In genomic region chr5:14054111-14054854, GRCh38 we compare ENCODE assay signal across 32 cellular contexts.
"Had no signal": no experiment of that assay in that cellular context is flagged by ENCODE, and none has a peak within 500 bp of the region (broad histone marks: within the 10 kb centered on the region; RNA-seq: fewer than 3 reads in every experiment).

No MANE protein-coding gene starts in this region.

- H3K27me3 Mint-ChIP-seq: activated CD4-positive, alpha-beta memory T cell treated with anti-CD3 and anti-CD28 coated beads, Interleukin-2, amount 10 ng/mL, durations not matched to agents 7 days and 5 days; activated CD4-positive, alpha-beta T cell treated with anti-CD3 and anti-CD28 coated beads, Interleukin-2, amount 10 ng/mL, durations not matched to agents 24 days and 14 days; activated naive CD4-positive, alpha-beta T cell treated with anti-CD3 and anti-CD28 coated beads, Interleukin-2, amount 10 ng/mL, durations not matched to agents 7 days and 5 days; activated naive CD8-positive, alpha-beta T cell treated with anti-CD3 and anti-CD28 coated beads, Interleukin-2, amount 10 ng/mL, durations not matched to agents 7 days and 5 days; activated T-cell treated with anti-CD3 and anti-CD28 coated beads, Interleukin-2, amount 50 U/mL, for 24 hours; stimulated activated naive CD8-positive, alpha-beta T cell treated with anti-CD3 and anti-CD28 coated beads, Interleukin-15, amount 100 ng/mL, for 72 hours had no signal

- H3K27me3 ChIP-seq: ascending aorta, neutrophil, pancreas, thyroid gland, upper lobe of right lung had no signal

- H3K4me3 ChIP-seq: ascending aorta, pancreas, prostate gland, skin epidermis, thyroid gland, upper lobe of right lung had no signal

- ATAC-seq: esophagus mucosa; left colon; pancreas; sciatic nerve; stimulated activated effector memory CD8-positive, alpha-beta T cell treated with anti-CD3 and anti-CD28 coated beads, Interleukin-12 subunit alpha, Interleukin-12 subunit beta, amount 100 ng/mL, for 72 hours; stimulated activated naive CD8-positive, alpha-beta T cell treated with anti-CD3 and anti-CD28 coated beads, Interleukin-15, amount 100 ng/mL, for 72 hours; upper lobe of right lung had no signal

- H3K9me3 ChIP-seq: ascending aorta, neutrophil, pancreas, prostate gland, thyroid gland, upper lobe of right lung had no signal

- H3K4me1 ChIP-seq: ascending aorta, pancreas, prostate gland, thyroid gland, upper lobe of right lung had no signal

- H3K9me3 Mint-ChIP-seq: activated naive CD4-positive, alpha-beta T cell treated with anti-CD3 and anti-CD28 coated beads, Interleukin-2, amount 10 ng/mL, durations not matched to agents 7 days and 5 days; activated T-cell treated with anti-CD3 and anti-CD28 coated beads, Interleukin-2, amount 50 U/mL, for 24 hours; mesothelial cell of epicardium; nephron progenitor cell; stimulated activated effector memory CD8-positive, alpha-beta T cell treated with anti-CD3 and anti-CD28 coated beads, Interleukin-12 subunit alpha, Interleukin-12 subunit beta, amount 100 ng/mL, for 72 hours; stimulated activated naive CD8-positive, alpha-beta T cell treated with anti-CD3 and anti-CD28 coated beads, Interleukin-15, amount 100 ng/mL, for 72 hours had no signal

- H3K36me3 ChIP-seq: ascending aorta, neutrophil, pancreas, prostate gland, thyroid gland, upper lobe of right lung had no signal

- H3K4me3 Mint-ChIP-seq: activated CD4-positive, alpha-beta memory T cell treated with anti-CD3 and anti-CD28 coated beads, Interleukin-2, amount 10 ng/mL, durations not matched to agents 7 days and 5 days; activated CD4-positive, alpha-beta T cell treated with anti-CD3 and anti-CD28 coated beads, Interleukin-2, amount 10 ng/mL, durations not matched to agents 24 days and 14 days; activated naive CD4-positive, alpha-beta T cell treated with anti-CD3 and anti-CD28 coated beads, Interleukin-2, amount 10 ng/mL, durations not matched to agents 7 days and 5 days; activated naive CD8-positive, alpha-beta T cell treated with anti-CD3 and anti-CD28 coated beads, Interleukin-2, amount 10 ng/mL, durations not matched to agents 7 days and 5 days; activated T-cell treated with anti-CD3 and anti-CD28 coated beads, Interleukin-2, amount 50 U/mL, for 24 hours; mesothelial cell of epicardium; nephron progenitor cell; stimulated activated effector memory CD8-positive, alpha-beta T cell treated with anti-CD3 and anti-CD28 coated beads, Interleukin-12 subunit alpha, Interleukin-12 subunit beta, amount 100 ng/mL, for 72 hours; stimulated activated naive CD8-positive, alpha-beta T cell treated with anti-CD3 and anti-CD28 coated beads, Interleukin-15, amount 100 ng/mL, for 72 hours; T-helper 1 cell treated with Interleukin-12 subunit alpha and Interleukin-12 subunit beta and Interleukin-4 antibody, amounts not matched to agents 30 μg/mL and 1 μg/mL, for 36 hours had no signal

- DNase-seq: activated CD4-positive, alpha-beta memory T cell treated with anti-CD3 and anti-CD28 coated beads, Interleukin-2, amount 10 ng/mL, durations not matched to agents 7 days and 5 days; activated CD4-positive, alpha-beta T cell treated with anti-CD3 and anti-CD28 coated beads, Interleukin-2, amount 10 ng/mL, durations not matched to agents 24 days and 14 days; activated CD4-positive, CD25-positive, alpha-beta regulatory T cell treated with anti-CD3 and anti-CD28 coated beads, Interleukin-2, amount 50 U/mL, for 72 hours; activated CD8-positive, alpha-beta memory T cell treated with anti-CD3 and anti-CD28 coated beads, Interleukin-2, amount 50 U/mL, for 48 hours; activated gamma-delta T cell; activated naive CD4-positive, alpha-beta T cell treated with anti-CD3 and anti-CD28 coated beads, Interleukin-2, amount 10 ng/mL, durations not matched to agents 7 days and 5 days; activated naive CD8-positive, alpha-beta T cell treated with anti-CD3 and anti-CD28 coated beads, Interleukin-2, amount 10 ng/mL, durations not matched to agents 7 days and 5 days; activated T-cell treated with anti-CD3 and anti-CD28 coated beads, Interleukin-2, amount 50 U/mL, for 24 hours; caudate nucleus; foreskin melanocyte; kidney; left colon; naive B cell; nephron progenitor cell; pancreas; retina; stimulated activated CD4-positive, alpha-beta T cell treated with anti-CD3 and anti-CD28 coated beads, Interleukin-4, amount 100 ng/mL, for 24 hours; stimulated activated naive CD8-positive, alpha-beta T cell treated with anti-CD3 and anti-CD28 coated beads, Interleukin-15, amount 100 ng/mL, for 72 hours; substantia nigra; T1000; thyroid gland; upper lobe of right lung had no signal

- H3K27ac Mint-ChIP-seq: activated CD4-positive, alpha-beta memory T cell treated with anti-CD3 and anti-CD28 coated beads, Interleukin-2, amount 10 ng/mL, durations not matched to agents 7 days and 5 days; activated CD4-positive, alpha-beta T cell treated with anti-CD3 and anti-CD28 coated beads, Interleukin-2, amount 10 ng/mL, durations not matched to agents 24 days and 14 days; activated naive CD4-positive, alpha-beta T cell treated with anti-CD3 and anti-CD28 coated beads, Interleukin-2, amount 10 ng/mL, durations not matched to agents 7 days and 5 days; activated naive CD8-positive, alpha-beta T cell treated with anti-CD3 and anti-CD28 coated beads, Interleukin-2, amount 10 ng/mL, durations not matched to agents 7 days and 5 days; activated T-cell treated with anti-CD3 and anti-CD28 coated beads, Interleukin-2, amount 50 U/mL, for 24 hours; mesothelial cell of epicardium; nephron progenitor cell; stimulated activated effector memory CD8-positive, alpha-beta T cell treated with anti-CD3 and anti-CD28 coated beads, Interleukin-12 subunit alpha, Interleukin-12 subunit beta, amount 100 ng/mL, for 72 hours; stimulated activated naive CD8-positive, alpha-beta T cell treated with anti-CD3 and anti-CD28 coated beads, Interleukin-15, amount 100 ng/mL, for 72 hours; T-helper 1 cell treated with Interleukin-12 subunit alpha and Interleukin-12 subunit beta and Interleukin-4 antibody, amounts not matched to agents 30 μg/mL and 1 μg/mL, for 36 hours had no signal

- H3K27ac ChIP-seq: ascending aorta, neutrophil, pancreas, prostate gland, thyroid gland, upper lobe of right lung had no signal

- H3K4me1 Mint-ChIP-seq: activated CD4-positive, alpha-beta memory T cell treated with anti-CD3 and anti-CD28 coated beads, Interleukin-2, amount 10 ng/mL, durations not matched to agents 7 days and 5 days; activated CD4-positive, alpha-beta T cell treated with anti-CD3 and anti-CD28 coated beads, Interleukin-2, amount 10 ng/mL, durations not matched to agents 24 days and 14 days; activated naive CD4-positive, alpha-beta T cell treated with anti-CD3 and anti-CD28 coated beads, Interleukin-2, amount 10 ng/mL, durations not matched to agents 7 days and 5 days; activated naive CD8-positive, alpha-beta T cell treated with anti-CD3 and anti-CD28 coated beads, Interleukin-2, amount 10 ng/mL, durations not matched to agents 7 days and 5 days; naive B cell; nephron progenitor cell; stimulated activated effector memory CD8-positive, alpha-beta T cell treated with anti-CD3 and anti-CD28 coated beads, Interleukin-12 subunit alpha, Interleukin-12 subunit beta, amount 100 ng/mL, for 72 hours; stimulated activated naive CD8-positive, alpha-beta T cell treated with anti-CD3 and anti-CD28 coated beads, Interleukin-15, amount 100 ng/mL, for 72 hours had no signal

- H3K36me3 Mint-ChIP-seq: activated naive CD4-positive, alpha-beta T cell treated with anti-CD3 and anti-CD28 coated beads, Interleukin-2, amount 10 ng/mL, durations not matched to agents 7 days and 5 days; activated naive CD8-positive, alpha-beta T cell treated with anti-CD3 and anti-CD28 coated beads, Interleukin-2, amount 10 ng/mL, durations not matched to agents 7 days and 5 days; mesothelial cell of epicardium; naive B cell; stimulated activated effector memory CD8-positive, alpha-beta T cell treated with anti-CD3 and anti-CD28 coated beads, Interleukin-12 subunit alpha, Interleukin-12 subunit beta, amount 100 ng/mL, for 72 hours had no signal

- FAIRE-seq: endothelial cell of umbilical vein, kidney, pancreas had no signal
